8 cellular contexts compared by ENCODE assay signal in the genomic region with DNA sequence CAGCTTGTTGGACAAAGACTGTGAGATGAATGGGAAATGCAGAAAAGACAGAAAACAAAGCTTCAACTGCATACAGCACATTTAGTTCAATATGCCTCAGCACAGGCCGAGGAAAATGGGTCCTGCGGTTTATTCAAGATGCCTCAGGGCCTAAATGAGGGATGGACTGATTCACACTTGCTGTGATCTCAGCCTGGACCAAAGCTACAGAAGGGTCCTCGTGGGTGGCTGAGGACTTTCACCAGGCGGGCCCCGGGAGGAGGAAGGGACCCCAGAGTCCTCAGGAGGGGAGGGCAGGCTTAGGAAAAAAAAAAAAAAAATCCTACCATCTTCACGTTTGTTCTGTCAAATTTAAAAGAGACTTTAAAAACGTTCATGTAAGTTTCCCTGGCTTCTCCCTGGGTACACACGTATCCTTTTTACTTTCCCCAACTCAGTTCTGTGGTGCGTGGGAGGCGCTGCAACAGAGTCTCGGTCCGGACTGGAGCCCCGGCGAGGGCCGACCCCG. TPM values are rescaled to one million over a fixed set of nuclear protein-coding genes. Genes with fewer than 3 reads are reported as not detected.
DNase-seq lines count a peak whose midpoint lies in the region; ATAC-seq and TF ChIP-seq lines count a peak whose summit lies in the region.

No MANE protein-coding gene starts in this region.

- ATAC-seq in naive B cell (ENCODE audit: low read depth in 2 of 2) (no peak), GM19328 (IDR thresholded peaks at IDR 0.05; ENCODE audit: unreplicated experiment) (no peak)

- H3K9me3 ChIP-seq in HAP-1 (no peaks in the 10 kb centered on the region), endodermal cell (ENCODE audit: control insufficient read depth, low read length) (no peaks in the 10 kb centered on the region)

- TF ChIP-seq CTCF in endodermal cell (conservative IDR thresholded peaks at IDR 0.05), result no peak

- H3K4me3 Mint-ChIP-seq in endodermal cell (peak overlapping the region; percentile 57), naive B cell (peak overlapping the region; percentile 84 to 92 (median 91))

- H3K27me3 ChIP-seq in HAP-1 (ENCODE audit: low read depth) (no peaks in the 10 kb centered on the region), endodermal cell (ENCODE audit: control insufficient read depth, insufficient read depth, low read length, poor library complexity, severe bottlenecking) (no peaks in the 10 kb centered on the region)

- peaks cover 11% of the 10 kb centered on the region for H3K4me1 ChIP-seq in HAP-1
- no peaks in the 10 kb centered on the region for H3K4me1 ChIP-seq in endodermal cell (ENCODE audit: control insufficient read depth, insufficient read depth, low read length)

- H3K36me3 Mint-ChIP-seq in endodermal cell (ENCODE audit: low read depth) (peaks cover 8% of the 10 kb centered on the region), naive B cell (peaks cover 0 to 2% of the 10 kb centered on the region in 2 donors)

- H3K9me3 Mint-ChIP-seq in endodermal cell (no peaks in the 10 kb centered on the region), naive B cell (no peaks in the 10 kb centered on the region)

- H3K27ac Mint-ChIP-seq in endodermal cell (no peak overlapping the region), naive B cell (peak overlapping the region; percentile 49 to 97 (median 86))

- H3K27ac ChIP-seq in endodermal cell (ENCODE audit: low read depth, low read length), result no peak overlapping the region

- H3K4me3 ChIP-seq in HAP-1, result peak overlapping the region; percentile 30
- peak overlapping the region; percentile 78 for H3K4me3 ChIP-seq in endodermal cell (ENCODE audit: low read length)

- H3K36me3 ChIP-seq in HAP-1 (replicated peaks) (no peaks in the 10 kb centered on the region; the same call in 1 of the 2 replicates), endodermal cell (ENCODE audit: control insufficient read depth, insufficient read depth, low read length) (peaks cover 16% of the 10 kb centered on the region)

- peak overlapping the region; percentile 38 for H3K9ac ChIP-seq in endodermal cell (ENCODE audit: extremely low read depth, low read length, poor library complexity, severe bottlenecking)

- in situ Hi-C loops in HAP-1 (cut with MboI; ENCODE audit: low sequenced_read_pairs), result no loop called here
- in situ Hi-C loops in SK-MEL-5 (cut with HindIII; ENCODE audit: low pct_unique_long_range_greater_than_20kb, low sequenced_read_pairs), result no loop called here

- DNase-seq in ELR (ENCODE audit: low read depth), result peak; percentile 91
- DNase-seq in HAP-1 (ENCODE audit: low spot score in 2 of 2), result peak; percentile 40 to 54
- peak; percentile 52 for DNase-seq in SK-MEL-5 (ENCODE audit: low read depth, low spot score)
- no peak for DNase-seq in endodermal cell
- no peak for DNase-seq in naive B cell
- DNase-seq in NCI-H187 (lab: John Stamatoyannopoulos, UW), result no peak
- DNase-seq in NCI-H2081 (lab: John Stamatoyannopoulos, UW), result no peak

- H3K4me1 Mint-ChIP-seq in endodermal cell, result no peaks in the 10 kb centered on the region
- peaks cover 21 to 37% (median 23%) of the 10 kb centered on the region in 3 donors for H3K4me1 Mint-ChIP-seq in naive B cell

- H3K27me3 Mint-ChIP-seq in endodermal cell (ENCODE audit: insufficient read depth) (peaks cover 3% of the 10 kb centered on the region), naive B cell (no peaks in the 10 kb centered on the region)

- WGBS in endodermal cell (ENCODE audit: insufficient coverage in 1 of 2, insufficient read length in 1 of 2), 2 experiments, result 21 to 29% methylated on average over 6 to 16 of the region's 16 CpGs

RNA-seq across cellular contexts. Expression of a gene that starts 0.6 kb away (rescaled TPM):
- 4.4 and 4.8 TPM in 2 replicates for total RNA-seq in SK-MEL-5 (2014; rRNA removed; shearing (Covaris generic))
- 5.8 and 8.4 TPM in 2 replicates for polyA plus RNA-seq in SK-MEL-5 (2015; cell fraction: cytosol; rRNA removed)
- 34.4 and 42.2 TPM in 2 replicates for polyA plus RNA-seq in SK-MEL-5 (2015; cell fraction: nucleus; rRNA removed)
- 10 to 100 TPM; 12.1 to 13.2 TPM for total RNA-seq in endodermal cell
- 9.0 TPM for polyA plus RNA-seq in endodermal cell (2013, experiment 1 of 2)
- polyA plus RNA-seq in endodermal cell (2013, experiment 2 of 2), result 6.3 TPM
- 1 to 10 TPM; 1.3 to 9.2 (median 6.0) TPM for polyA plus RNA-seq in naive B cell (ENCODE audit: low read depth in 6 of 6)

RNA-seq across cellular contexts. Expression of a gene that starts 21.9 kb away (rescaled TPM):
- total RNA-seq in SK-MEL-5 (2014; rRNA removed; shearing (Covaris generic)), result 6.5 and 6.8 TPM in 2 replicates
- polyA plus RNA-seq in SK-MEL-5 (2015; cell fraction: cytosol; rRNA removed), result 11.1 and 13.6 TPM in 2 replicates
- polyA plus RNA-seq in SK-MEL-5 (2015; cell fraction: nucleus; rRNA removed), result 18.3 and 19.0 TPM in 2 replicates
- 10 to 100 TPM; 15.8 to 17.6 TPM for total RNA-seq in endodermal cell
- 12.5 TPM for polyA plus RNA-seq in endodermal cell (2013, experiment 1 of 2)
- polyA plus RNA-seq in endodermal cell (2013, experiment 2 of 2), result 12.9 TPM
- 10 to 100 TPM in 1 of 6 donors, 1 to 10 TPM in 5; 1.8 to 10.3 (median 5.5) TPM for polyA plus RNA-seq in naive B cell (ENCODE audit: low read depth in 6 of 6)

Comparison
In these comparisons a context has a peak if more than half of its experiments do, and no peak if none do; other contexts are left out.
1. DNase-seq: peak in ELR (single experiment), HAP-1 (2 of 2) and SK-MEL-5 (single experiment); none in endodermal cell (single experiment), naive B cell (single experiment), NCI-H187 (0 of 2) and NCI-H2081 (0 of 2).